In the genomic region with DNA sequence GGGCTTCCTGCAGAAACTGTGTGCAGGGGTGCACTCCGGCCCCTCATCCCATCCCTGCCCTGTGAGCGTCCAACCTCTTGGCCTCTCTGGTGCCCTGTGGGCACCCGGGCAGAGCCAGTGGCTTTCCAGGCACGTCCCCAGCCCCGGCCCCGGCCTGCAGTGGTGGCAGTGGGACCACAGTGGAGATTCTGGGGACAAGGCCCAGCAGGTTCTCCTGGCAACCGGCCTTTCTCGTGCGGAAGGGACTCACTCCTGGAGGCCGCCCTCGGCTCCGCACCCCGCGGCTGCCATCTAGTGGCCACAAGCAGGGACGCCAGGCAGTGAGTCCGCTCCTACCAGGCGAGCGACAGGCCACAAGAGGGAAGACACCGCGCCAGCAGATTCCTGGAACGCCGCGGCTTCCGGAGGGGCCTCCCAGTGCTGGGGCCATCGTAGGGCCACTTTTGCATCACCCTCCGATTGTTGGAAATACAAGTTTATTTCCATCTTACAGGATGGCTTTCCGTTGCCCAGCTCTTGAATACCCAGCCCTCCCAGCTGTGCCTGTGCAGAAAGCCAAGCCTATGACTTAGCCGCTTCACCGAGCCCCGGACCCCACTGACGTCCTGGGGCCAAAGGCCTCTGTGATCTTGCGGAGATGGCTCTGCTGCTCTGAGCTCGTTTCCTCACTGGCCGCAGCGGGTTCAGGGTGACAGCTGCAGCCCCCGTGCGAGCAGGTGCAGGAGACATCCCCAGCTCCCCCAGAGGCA, we compare ENCODE assay signal across 8 cellular contexts.
DNase-seq lines count a peak whose midpoint lies in the region; ATAC-seq and TF ChIP-seq lines count a peak whose summit lies in the region.

No MANE protein-coding gene starts in this region.

- H3K27ac ChIP-seq in CD4-positive, alpha-beta T cell (ENCODE audit: low read depth, low read length), result no peak overlapping the region

- CTCF ChIA-PET in CD4-positive, alpha-beta T cell (lab: Charles Lee), result no interaction called here
- CTCF ChIA-PET in activated CD8-positive, alpha-beta T cell treated with anti-CD3 and anti-CD28 coated beads, Interleukin-2, amount 10 ng/mL, durations not matched to agents 7 days and 5 days (lab: Charles Lee), result interaction anchor here (0.6 to 0.8 kb wide), 2 partner anchors 10 to 286 kb away, joined by 3 to 4 read pairs; no protein-coding TSS in a partner anchor

- no peak overlapping the region for H3K27ac Mint-ChIP-seq in CD4-positive, alpha-beta T cell
- H3K27ac Mint-ChIP-seq in activated CD8-positive, alpha-beta T cell treated with anti-CD3 and anti-CD28 coated beads, Interleukin-2, amount 10 ng/mL, durations not matched to agents 7 days and 5 days, result no peak overlapping the region
- no peak overlapping the region for H3K27ac Mint-ChIP-seq in effector memory CD8-positive, alpha-beta T cell
- no peak overlapping the region for H3K27ac Mint-ChIP-seq in memory B cell

- POLR2A ChIA-PET in CD4-positive, alpha-beta T cell (lab: Charles Lee), result no interaction called here
- POLR2A ChIA-PET in activated CD8-positive, alpha-beta T cell treated with anti-CD3 and anti-CD28 coated beads, Interleukin-2, amount 10 ng/mL, durations not matched to agents 7 days and 5 days (lab: Charles Lee), result no interaction called here

- peaks cover 25% of the 10 kb centered on the region for H3K27me3 Mint-ChIP-seq in CD4-positive, alpha-beta T cell
- no peaks in the 10 kb centered on the region for H3K27me3 Mint-ChIP-seq in activated CD8-positive, alpha-beta T cell treated with anti-CD3 and anti-CD28 coated beads, Interleukin-2, amount 10 ng/mL, durations not matched to agents 7 days and 5 days (ENCODE audit: low read depth)
- peaks cover 19 to 50% of the 10 kb centered on the region in 2 donors for H3K27me3 Mint-ChIP-seq in effector memory CD8-positive, alpha-beta T cell
- peaks cover 6% of the 10 kb centered on the region for H3K27me3 Mint-ChIP-seq in memory B cell

- no peak overlapping the region for H3K4me3 Mint-ChIP-seq in CD4-positive, alpha-beta T cell
- no peak overlapping the region for H3K4me3 Mint-ChIP-seq in activated CD8-positive, alpha-beta T cell treated with anti-CD3 and anti-CD28 coated beads, Interleukin-2, amount 10 ng/mL, durations not matched to agents 7 days and 5 days
- H3K4me3 Mint-ChIP-seq in effector memory CD8-positive, alpha-beta T cell, result no peak overlapping the region
- no peak overlapping the region for H3K4me3 Mint-ChIP-seq in memory B cell

- H3K27me3 ChIP-seq in CD4-positive, alpha-beta T cell (ENCODE audit: control insufficient read depth, insufficient read depth, low read length), result peaks cover 12% of the 10 kb centered on the region

- H3K36me3 Mint-ChIP-seq in CD4-positive, alpha-beta T cell (ENCODE audit: low read depth), result no peaks in the 10 kb centered on the region
- no peaks in the 10 kb centered on the region for H3K36me3 Mint-ChIP-seq in activated CD8-positive, alpha-beta T cell treated with anti-CD3 and anti-CD28 coated beads, Interleukin-2, amount 10 ng/mL, durations not matched to agents 7 days and 5 days (ENCODE audit: low read depth)
- H3K36me3 Mint-ChIP-seq in effector memory CD8-positive, alpha-beta T cell (ENCODE audit: insufficient read depth), result no peaks in the 10 kb centered on the region
- no peaks in the 10 kb centered on the region for H3K36me3 Mint-ChIP-seq in memory B cell

- peak; percentile 67 for TF ChIP-seq CTCF in CD4-positive, alpha-beta T cell (IDR thresholded peaks at IDR 0.05)

- DNase-seq in CD4-positive, alpha-beta T cell, result peak; percentile 14 to 58 (median 28)
- DNase-seq in NCI-H82 treated with DMSO at 0.1 percent for 48 hours (lab: John Stamatoyannopoulos, UW; ENCODE audit: unreplicated experiment) (peak; percentile 14), memory B cell (ENCODE audit: low spot score in 2 of 2) (peak; percentile 11 to 50), GF-D8 (lab: John Stamatoyannopoulos, UW) (no peak)
- peak; percentile 72 for DNase-seq in activated CD8-positive, alpha-beta T cell treated with anti-CD3 and anti-CD28 coated beads, Interleukin-2, amount 10 ng/mL, durations not matched to agents 7 days and 5 days
- peak; percentile 27 to 36 (median 30) for DNase-seq in effector memory CD8-positive, alpha-beta T cell
- DNase-seq in stimulated activated CD8-positive, alpha-beta memory T cell treated with anti-CD3 and anti-CD28 coated beads, Interleukin-15, amount 100 ng/mL, for 1 hour (ENCODE audit: low read depth), result peak; percentile 23

- peaks cover 6% of the 10 kb centered on the region for H3K9me3 Mint-ChIP-seq in CD4-positive, alpha-beta T cell
- H3K9me3 Mint-ChIP-seq in activated CD8-positive, alpha-beta T cell treated with anti-CD3 and anti-CD28 coated beads, Interleukin-2, amount 10 ng/mL, durations not matched to agents 7 days and 5 days (ENCODE audit: insufficient read depth), result peaks cover 8% of the 10 kb centered on the region
- H3K9me3 Mint-ChIP-seq in effector memory CD8-positive, alpha-beta T cell, result peaks cover 0 to 8% of the 10 kb centered on the region in 2 donors
- H3K9me3 Mint-ChIP-seq in memory B cell, result peaks cover 10% of the 10 kb centered on the region

- intact Hi-C loops in CD4-positive, alpha-beta T cell (cut with DNase I, micrococcal nuclease), result no loop called here

- ATAC-seq in CD4-positive, alpha-beta T cell (ENCODE audit: poor library complexity), result peak; percentile 51
- ATAC-seq in HG03460 (IDR thresholded peaks at IDR 0.05; ENCODE audit: unreplicated experiment) (peak; percentile 68), memory B cell (ENCODE audit: low read depth) (peak; percentile 60)
- peak; percentile 95 for ATAC-seq in activated CD8-positive, alpha-beta T cell treated with anti-CD3 and anti-CD28 coated beads, Interleukin-2, amount 10 ng/mL, durations not matched to agents 7 days and 5 days
- ATAC-seq in effector memory CD8-positive, alpha-beta T cell (replicated peaks), result peak; percentile 73

- peaks cover 10% of the 10 kb centered on the region for H3K9me3 ChIP-seq in CD4-positive, alpha-beta T cell (ENCODE audit: control insufficient read depth, low read length)

- no peaks in the 10 kb centered on the region for H3K4me1 Mint-ChIP-seq in CD4-positive, alpha-beta T cell (ENCODE audit: low read depth)
- no peaks in the 10 kb centered on the region for H3K4me1 Mint-ChIP-seq in activated CD8-positive, alpha-beta T cell treated with anti-CD3 and anti-CD28 coated beads, Interleukin-2, amount 10 ng/mL, durations not matched to agents 7 days and 5 days (ENCODE audit: low read depth)
- H3K4me1 Mint-ChIP-seq in effector memory CD8-positive, alpha-beta T cell (ENCODE audit: low read depth in 2 of 2), result peaks cover 0 to 4% of the 10 kb centered on the region in 2 donors
- no peaks in the 10 kb centered on the region for H3K4me1 Mint-ChIP-seq in memory B cell
